8 cellular contexts compared by ENCODE assay signal in the genomic region with DNA sequence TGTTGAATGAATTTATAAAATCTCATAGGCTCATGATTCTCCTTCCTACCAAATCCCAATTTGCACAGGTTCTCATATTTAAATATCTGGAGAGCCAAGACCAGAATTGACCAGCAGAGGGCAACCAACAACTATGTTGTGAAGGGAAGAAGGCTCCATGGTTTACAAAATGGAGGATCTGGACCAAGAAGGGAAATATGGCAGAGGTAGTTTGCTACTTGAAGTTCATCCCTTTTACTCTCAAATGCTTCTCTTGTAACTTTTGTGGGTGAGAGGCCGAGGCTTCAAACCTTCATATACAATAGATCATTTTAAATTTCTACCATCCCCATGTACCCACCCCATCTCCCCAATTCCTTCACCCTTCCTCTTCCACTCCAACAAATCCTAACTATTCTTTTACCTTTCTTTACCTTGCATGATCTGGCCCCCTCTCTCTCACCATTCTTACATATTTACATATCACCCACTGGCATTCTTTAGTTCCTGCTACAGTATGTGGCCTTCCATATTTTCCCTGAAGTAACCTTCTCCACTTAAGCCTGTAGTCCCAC. TPM values are rescaled to one million over a fixed set of nuclear protein-coding genes. Genes with fewer than 3 reads are reported as not detected.
DNase-seq lines count a peak whose midpoint lies in the region; ATAC-seq and TF ChIP-seq lines count a peak whose summit lies in the region.

No MANE protein-coding gene starts in this region.

- no peak for ATAC-seq in HG03342 (IDR thresholded peaks at IDR 0.05; ENCODE audit: unreplicated experiment)
- no peak for ATAC-seq in GM19467 (IDR thresholded peaks at IDR 0.05; ENCODE audit: unreplicated experiment)

- peak overlapping the region; percentile 71 for H3K27ac Mint-ChIP-seq in activated naive CD8-positive, alpha-beta T cell
- H3K27ac Mint-ChIP-seq in glutamatergic neuron (ENCODE audit: unreplicated experiment) = peak overlapping the region; percentile 2

- peaks cover 5% of the 10 kb centered on the region for H3K36me3 Mint-ChIP-seq in activated naive CD8-positive, alpha-beta T cell
- H3K36me3 Mint-ChIP-seq in glutamatergic neuron (ENCODE audit: unreplicated experiment) = peaks cover 4% of the 10 kb centered on the region

- peak; percentile 75 for DNase-seq in NCI-H128 (lab: John Stamatoyannopoulos, UW; ENCODE audit: unreplicated experiment)
- peak; percentile 21 for DNase-seq in SKM-1 (lab: John Stamatoyannopoulos, UW; ENCODE audit: unreplicated experiment)
- DNase-seq in glutamatergic neuron = peak; percentile 68
- DNase-seq in retina = peak; percentile 64

- no peak overlapping the region for H3K4me3 Mint-ChIP-seq in activated naive CD8-positive, alpha-beta T cell
- H3K4me3 Mint-ChIP-seq in glutamatergic neuron (ENCODE audit: unreplicated experiment) = peak overlapping the region; percentile 35

- no peaks in the 10 kb centered on the region for H3K9me3 Mint-ChIP-seq in activated naive CD8-positive, alpha-beta T cell (ENCODE audit: low read depth)
- peaks cover 23% of the 10 kb centered on the region for H3K9me3 Mint-ChIP-seq in glutamatergic neuron (ENCODE audit: unreplicated experiment)

- H3K27me3 Mint-ChIP-seq in activated naive CD8-positive, alpha-beta T cell = no peaks in the 10 kb centered on the region
- H3K27me3 Mint-ChIP-seq in glutamatergic neuron (ENCODE audit: unreplicated experiment) = peaks cover 21% of the 10 kb centered on the region

- H3K4me1 Mint-ChIP-seq in activated naive CD8-positive, alpha-beta T cell (ENCODE audit: low read depth) = peaks cover 27% of the 10 kb centered on the region
- H3K4me1 Mint-ChIP-seq in glutamatergic neuron (ENCODE audit: low read depth, unreplicated experiment) = peaks cover 2% of the 10 kb centered on the region

- TF ChIP-seq CTCF in GM12874 (IDR thresholded peaks at IDR 0.05; ENCODE audit: insufficient read depth, low read depth, low read length) (peak; percentile 55; the same call in 1 of the 2 replicates), glutamatergic neuron (IDR thresholded peaks at IDR 0.05; ENCODE audit: partially characterized antibody, unreplicated experiment) (peak; percentile 78)

RNA-seq across cellular contexts. Expression of a gene that starts 3.8 kb away (rescaled TPM):
- total RNA-seq in glutamatergic neuron (ENCODE audit: unreplicated experiment) = 196 TPM

RNA-seq across cellular contexts. Expression of a gene that starts 28.6 kb away (rescaled TPM):
- 72.6 TPM for total RNA-seq in glutamatergic neuron (ENCODE audit: unreplicated experiment)

RNA-seq across cellular contexts. Expression of a gene that starts 31.0 kb away (rescaled TPM):
- 42.6 TPM for total RNA-seq in glutamatergic neuron (ENCODE audit: unreplicated experiment)

RNA-seq across cellular contexts. Expression of a gene that starts 34.9 kb away (rescaled TPM):
- 2,223 TPM for total RNA-seq in glutamatergic neuron (ENCODE audit: unreplicated experiment)

RNA-seq across cellular contexts. Expression of a gene that starts 36.7 kb away (rescaled TPM):
- 0.61 TPM for total RNA-seq in glutamatergic neuron (ENCODE audit: unreplicated experiment)

Comparison
In these comparisons a context has a peak if more than half of its experiments do, and no peak if none do; other contexts are left out.
1. DNase-seq: peak in every context shown above with its lines; median percentile 75 in NCI-H128; 68 in glutamatergic neuron; 64 in retina; 21 in SKM-1.